Comparison of ENCODE assay signal across 26 cellular contexts in the genomic region with DNA sequence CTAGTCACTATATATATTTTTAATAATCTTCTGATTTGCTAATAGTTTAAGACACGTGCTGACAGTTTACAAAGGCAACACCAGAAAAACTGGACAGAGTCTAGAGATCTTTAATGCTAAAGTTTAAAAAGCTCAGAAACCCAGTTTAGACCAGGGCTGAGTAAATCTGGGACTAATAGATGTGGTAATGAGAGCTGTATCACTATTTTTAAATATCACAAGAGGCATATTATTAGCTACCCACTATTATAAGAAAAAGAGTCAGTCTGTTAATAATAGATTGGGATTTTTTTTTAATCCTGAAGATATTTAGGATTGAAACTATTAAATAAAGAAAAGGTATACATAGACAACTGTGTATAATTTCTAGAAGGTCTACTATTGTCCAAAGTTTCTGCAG.
"Had no signal": no experiment of that assay in that cellular context is flagged by ENCODE, and none has a peak within 500 bp of the region (broad histone marks: within the 10 kb centered on the region; RNA-seq: fewer than 3 reads in every experiment).

No MANE protein-coding gene starts in this region.

- H3K4me2 ChIP-seq: hepatocyte had no signal

- H3K9me3 ChIP-seq: colonic mucosa, esophagus squamous epithelium, gastrocnemius medialis, left ventricle myocardium inferior, lower lobe of right lung, mucosa of descending colon had no signal

- ATAC-seq: effector memory CD8-positive, alpha-beta T cell; esophagus mucosa; gastrocnemius medialis; left colon; left lobe of liver; lower lobe of right lung; mucosa of descending colon had no signal

- H3K27me3 ChIP-seq: colonic mucosa, esophagus squamous epithelium, gastrocnemius medialis, hepatocyte had no signal

- DNase-seq: colonic mucosa; cortex of kidney; effector CD8-positive, alpha-beta T cell; effector memory CD8-positive, alpha-beta T cell; endodermal cell; erythroblast; esophagus squamous epithelium; foreskin fibroblast; foreskin melanocyte; gastrocnemius medialis; glutamatergic neuron; head of caudate nucleus; hypothalamus; immature natural killer cell; islet precursor cell; kidney; kidney glomerular epithelial cell; left colon; left ventricle myocardium inferior; lower lobe of right lung; mesenchymal stem cell; mucosa of descending colon had no signal

- H3K4me3 ChIP-seq: colonic mucosa, esophagus squamous epithelium, gastrocnemius medialis, hepatocyte, left ventricle myocardium inferior, lower lobe of right lung, mucosa of descending colon had no signal

- H3K27ac ChIP-seq: colonic mucosa, epithelial cell of prostate, esophagus squamous epithelium, gastrocnemius medialis, hepatocyte, left ventricle myocardium inferior, lower lobe of right lung had no signal

- H2AFZ ChIP-seq: hepatocyte had no signal

- H3K79me2 ChIP-seq: hepatocyte had no signal

- H3K36me3 ChIP-seq: colonic mucosa, esophagus squamous epithelium, gastrocnemius medialis, left ventricle myocardium inferior, lower lobe of right lung had no signal

- H3K4me1 ChIP-seq: colonic mucosa had no signal
